1 cellular context compared by ENCODE assay signal in genomic region chr12:110619534-110619953, GRCh38.
TF ChIP-seq lines count a peak whose summit lies in the region.

No MANE protein-coding gene starts in this region.

TF ChIP-seq in GM12878, 131 proteins besides CTCF, POLR2A, EP300 and RAD21 (continued from another document and continues in another):
- TF ChIP-seq, protein P1, sequence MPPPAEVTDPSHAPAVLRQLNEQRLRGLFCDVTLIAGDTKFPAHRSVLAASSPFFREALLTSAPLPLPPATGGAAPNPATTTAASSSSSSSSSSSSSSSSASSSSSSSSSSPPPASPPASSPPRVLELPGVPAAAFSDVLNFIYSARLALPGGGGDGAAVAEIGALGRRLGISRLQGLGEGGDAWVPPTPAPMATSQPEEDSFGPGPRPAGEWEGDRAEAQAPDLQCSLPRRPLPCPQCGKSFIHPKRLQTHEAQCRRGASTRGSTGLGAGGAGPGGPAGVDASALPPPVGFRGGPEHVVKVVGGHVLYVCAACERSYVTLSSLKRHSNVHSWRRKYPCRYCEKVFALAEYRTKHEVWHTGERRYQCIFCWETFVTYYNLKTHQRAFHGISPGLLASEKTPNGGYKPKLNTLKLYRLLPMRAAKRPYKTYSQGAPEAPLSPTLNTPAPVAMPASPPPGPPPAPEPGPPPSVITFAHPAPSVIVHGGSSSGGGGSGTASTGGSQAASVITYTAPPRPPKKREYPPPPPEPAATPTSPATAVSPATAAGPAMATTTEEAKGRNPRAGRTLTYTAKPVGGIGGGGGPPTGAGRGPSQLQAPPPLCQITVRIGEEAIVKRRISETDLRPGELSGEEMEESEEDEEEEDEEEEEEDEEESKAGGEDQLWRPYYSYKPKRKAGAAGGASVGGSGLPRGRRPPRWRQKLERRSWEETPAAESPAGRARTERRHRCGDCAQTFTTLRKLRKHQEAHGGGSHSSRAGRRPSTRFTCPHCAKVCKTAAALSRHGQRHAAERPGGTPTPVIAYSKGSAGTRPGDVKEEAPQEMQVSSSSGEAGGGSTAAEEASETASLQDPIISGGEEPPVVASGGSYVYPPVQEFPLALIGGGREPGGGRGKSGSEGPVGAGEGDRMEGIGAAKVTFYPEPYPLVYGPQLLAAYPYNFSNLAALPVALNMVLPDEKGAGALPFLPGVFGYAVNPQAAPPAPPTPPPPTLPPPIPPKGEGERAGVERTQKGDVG (CRISPR knock-in tag; IDR thresholded peaks at IDR 0.05) = no peak
- TF ChIP-seq NR2F1 (conservative IDR thresholded peaks at IDR 0.05) = no peak
- peak; percentile 86; the same call in 1 of the 2 replicates for TF ChIP-seq MEF2A (IDR thresholded peaks at IDR 0.05; ENCODE audit: insufficient read depth, low read depth, low read length)
- TF ChIP-seq CREM (IDR thresholded peaks at IDR 0.05; ENCODE audit: low read depth) = peak; percentile 87
- no peak for TF ChIP-seq RCOR1 (conservative IDR thresholded peaks at IDR 0.05; ENCODE audit: low read depth, low read length)
- TF ChIP-seq NR2C1 (IDR thresholded peaks at IDR 0.05) = no peak
- no peak for TF ChIP-seq SMAD1 (IDR thresholded peaks at IDR 0.05; ENCODE audit: low read depth, partially characterized antibody)
- TF ChIP-seq, protein P2, sequence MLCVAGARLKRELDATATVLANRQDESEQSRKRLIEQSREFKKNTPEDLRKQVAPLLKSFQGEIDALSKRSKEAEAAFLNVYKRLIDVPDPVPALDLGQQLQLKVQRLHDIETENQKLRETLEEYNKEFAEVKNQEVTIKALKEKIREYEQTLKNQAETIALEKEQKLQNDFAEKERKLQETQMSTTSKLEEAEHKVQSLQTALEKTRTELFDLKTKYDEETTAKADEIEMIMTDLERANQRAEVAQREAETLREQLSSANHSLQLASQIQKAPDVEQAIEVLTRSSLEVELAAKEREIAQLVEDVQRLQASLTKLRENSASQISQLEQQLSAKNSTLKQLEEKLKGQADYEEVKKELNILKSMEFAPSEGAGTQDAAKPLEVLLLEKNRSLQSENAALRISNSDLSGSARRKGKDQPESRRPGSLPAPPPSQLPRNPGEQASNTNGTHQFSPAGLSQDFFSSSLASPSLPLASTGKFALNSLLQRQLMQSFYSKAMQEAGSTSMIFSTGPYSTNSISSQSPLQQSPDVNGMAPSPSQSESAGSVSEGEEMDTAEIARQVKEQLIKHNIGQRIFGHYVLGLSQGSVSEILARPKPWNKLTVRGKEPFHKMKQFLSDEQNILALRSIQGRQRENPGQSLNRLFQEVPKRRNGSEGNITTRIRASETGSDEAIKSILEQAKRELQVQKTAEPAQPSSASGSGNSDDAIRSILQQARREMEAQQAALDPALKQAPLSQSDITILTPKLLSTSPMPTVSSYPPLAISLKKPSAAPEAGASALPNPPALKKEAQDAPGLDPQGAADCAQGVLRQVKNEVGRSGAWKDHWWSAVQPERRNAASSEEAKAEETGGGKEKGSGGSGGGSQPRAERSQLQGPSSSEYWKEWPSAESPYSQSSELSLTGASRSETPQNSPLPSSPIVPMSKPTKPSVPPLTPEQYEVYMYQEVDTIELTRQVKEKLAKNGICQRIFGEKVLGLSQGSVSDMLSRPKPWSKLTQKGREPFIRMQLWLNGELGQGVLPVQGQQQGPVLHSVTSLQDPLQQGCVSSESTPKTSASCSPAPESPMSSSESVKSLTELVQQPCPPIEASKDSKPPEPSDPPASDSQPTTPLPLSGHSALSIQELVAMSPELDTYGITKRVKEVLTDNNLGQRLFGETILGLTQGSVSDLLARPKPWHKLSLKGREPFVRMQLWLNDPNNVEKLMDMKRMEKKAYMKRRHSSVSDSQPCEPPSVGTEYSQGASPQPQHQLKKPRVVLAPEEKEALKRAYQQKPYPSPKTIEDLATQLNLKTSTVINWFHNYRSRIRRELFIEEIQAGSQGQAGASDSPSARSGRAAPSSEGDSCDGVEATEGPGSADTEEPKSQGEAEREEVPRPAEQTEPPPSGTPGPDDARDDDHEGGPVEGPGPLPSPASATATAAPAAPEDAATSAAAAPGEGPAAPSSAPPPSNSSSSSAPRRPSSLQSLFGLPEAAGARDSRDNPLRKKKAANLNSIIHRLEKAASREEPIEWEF (IDR thresholded peaks at IDR 0.05; ENCODE audit: insufficient replicate concordance, low read depth, low read length) = no peak
- TF ChIP-seq IRF3 (IDR thresholded peaks at IDR 0.05) = no peak
- TF ChIP-seq, protein P3, sequence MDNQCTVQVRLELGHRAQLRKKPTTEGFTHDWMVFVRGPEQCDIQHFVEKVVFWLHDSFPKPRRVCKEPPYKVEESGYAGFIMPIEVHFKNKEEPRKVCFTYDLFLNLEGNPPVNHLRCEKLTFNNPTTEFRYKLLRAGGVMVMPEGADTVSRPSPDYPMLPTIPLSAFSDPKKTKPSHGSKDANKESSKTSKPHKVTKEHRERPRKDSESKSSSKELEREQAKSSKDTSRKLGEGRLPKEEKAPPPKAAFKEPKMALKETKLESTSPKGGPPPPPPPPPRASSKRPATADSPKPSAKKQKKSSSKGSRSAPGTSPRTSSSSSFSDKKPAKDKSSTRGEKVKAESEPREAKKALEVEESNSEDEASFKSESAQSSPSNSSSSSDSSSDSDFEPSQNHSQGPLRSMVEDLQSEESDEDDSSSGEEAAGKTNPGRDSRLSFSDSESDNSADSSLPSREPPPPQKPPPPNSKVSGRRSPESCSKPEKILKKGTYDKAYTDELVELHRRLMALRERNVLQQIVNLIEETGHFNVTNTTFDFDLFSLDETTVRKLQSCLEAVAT (IDR thresholded peaks at IDR 0.05) = peak; percentile 26; the same call in 1 of the 2 replicates
- TF ChIP-seq MYB (IDR thresholded peaks at IDR 0.05; ENCODE audit: borderline replicate concordance, low read depth, low read length) = no peak
- TF ChIP-seq GABPA (IDR thresholded peaks at IDR 0.05; ENCODE audit: low read depth) = peak; percentile 51; the same call in 1 of the 2 replicates
- TF ChIP-seq SIN3A (IDR thresholded peaks at IDR 0.05; ENCODE audit: low read depth, low read length) = no peak
- peak; percentile 77; the same call in 1 of the 2 replicates for TF ChIP-seq PAX5 (IDR thresholded peaks at IDR 0.05; ENCODE audit: borderline replicate concordance, low read depth, low read length)
- 0 out of 2 replicates have a peak, but pooled peaks have one; percentile 36 for TF ChIP-seq TCF12 (IDR thresholded peaks at IDR 0.05; ENCODE audit: low read depth, low read length)
- TF ChIP-seq HDGF (IDR thresholded peaks at IDR 0.05) = no peak
- peak; percentile 54 for TF ChIP-seq CREB1 (IDR thresholded peaks at IDR 0.05; ENCODE audit: low read depth)
- TF ChIP-seq, protein P4, sequence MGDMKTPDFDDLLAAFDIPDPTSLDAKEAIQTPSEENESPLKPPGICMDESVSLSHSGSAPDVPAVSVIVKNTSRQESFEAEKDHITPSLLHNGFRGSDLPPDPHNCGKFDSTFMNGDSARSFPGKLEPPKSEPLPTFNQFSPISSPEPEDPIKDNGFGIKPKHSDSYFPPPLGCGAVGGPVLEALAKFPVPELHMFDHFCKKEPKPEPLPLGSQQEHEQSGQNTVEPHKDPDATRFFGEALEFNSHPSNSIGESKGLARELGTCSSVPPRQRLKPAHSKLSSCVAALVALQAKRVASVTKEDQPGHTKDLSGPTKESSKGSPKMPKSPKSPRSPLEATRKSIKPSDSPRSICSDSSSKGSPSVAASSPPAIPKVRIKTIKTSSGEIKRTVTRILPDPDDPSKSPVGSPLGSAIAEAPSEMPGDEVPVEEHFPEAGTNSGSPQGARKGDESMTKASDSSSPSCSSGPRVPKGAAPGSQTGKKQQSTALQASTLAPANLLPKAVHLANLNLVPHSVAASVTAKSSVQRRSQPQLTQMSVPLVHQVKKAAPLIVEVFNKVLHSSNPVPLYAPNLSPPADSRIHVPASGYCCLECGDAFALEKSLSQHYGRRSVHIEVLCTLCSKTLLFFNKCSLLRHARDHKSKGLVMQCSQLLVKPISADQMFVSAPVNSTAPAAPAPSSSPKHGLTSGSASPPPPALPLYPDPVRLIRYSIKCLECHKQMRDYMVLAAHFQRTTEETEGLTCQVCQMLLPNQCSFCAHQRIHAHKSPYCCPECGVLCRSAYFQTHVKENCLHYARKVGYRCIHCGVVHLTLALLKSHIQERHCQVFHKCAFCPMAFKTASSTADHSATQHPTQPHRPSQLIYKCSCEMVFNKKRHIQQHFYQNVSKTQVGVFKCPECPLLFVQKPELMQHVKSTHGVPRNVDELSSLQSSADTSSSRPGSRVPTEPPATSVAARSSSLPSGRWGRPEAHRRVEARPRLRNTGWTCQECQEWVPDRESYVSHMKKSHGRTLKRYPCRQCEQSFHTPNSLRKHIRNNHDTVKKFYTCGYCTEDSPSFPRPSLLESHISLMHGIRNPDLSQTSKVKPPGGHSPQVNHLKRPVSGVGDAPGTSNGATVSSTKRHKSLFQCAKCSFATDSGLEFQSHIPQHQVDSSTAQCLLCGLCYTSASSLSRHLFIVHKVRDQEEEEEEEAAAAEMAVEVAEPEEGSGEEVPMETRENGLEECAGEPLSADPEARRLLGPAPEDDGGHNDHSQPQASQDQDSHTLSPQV (IDR thresholded peaks at IDR 0.05) = no peak
- TF ChIP-seq KLF5 (IDR thresholded peaks at IDR 0.05; ENCODE audit: partially characterized antibody) = no peak
- no peak for TF ChIP-seq ASH2L (IDR thresholded peaks at IDR 0.05; ENCODE audit: borderline replicate concordance, low read depth)
- peak; percentile 73 for TF ChIP-seq ATF7 (IDR thresholded peaks at IDR 0.05; ENCODE audit: low read depth)
- TF ChIP-seq ATF3 (IDR thresholded peaks at IDR 0.05; ENCODE audit: borderline replicate concordance, extremely low read depth, low read depth, low read length) = no peak
- peak; percentile 35; the same call in 1 of the 2 replicates for TF ChIP-seq CHD2 (IDR thresholded peaks at IDR 0.05; ENCODE audit: borderline replicate concordance, low read depth, low read length)
- TF ChIP-seq FOXM1 (IDR thresholded peaks at IDR 0.05; ENCODE audit: low read depth, low read length) = peak; percentile 98
- no peak for TF ChIP-seq CHD4 (IDR thresholded peaks at IDR 0.05)
- no peak for TF ChIP-seq MYC (IDR thresholded peaks at IDR 0.05; ENCODE audit: insufficient read depth, insufficient read length, insufficient replicate concordance, low read length, severe bottlenecking)
- peak; percentile 76 for TF ChIP-seq RELA (IDR thresholded peaks at IDR 0.05; ENCODE audit: borderline replicate concordance, partially characterized antibody)
- TF ChIP-seq IRF4 (IDR thresholded peaks at IDR 0.05; ENCODE audit: low read depth, low read length) = peak; percentile 86
- no peak for TF ChIP-seq NFXL1 (IDR thresholded peaks at IDR 0.05; ENCODE audit: borderline replicate concordance)
- peak; percentile 85 to 89 for TF ChIP-seq IKZF2 (IDR thresholded peaks at IDR 0.05)
- peak in 1 of 2 experiments; percentile 21; a peak in 1 of 3 replicates for TF ChIP-seq EGR1 (IDR thresholded peaks at IDR 0.05; ENCODE audit: borderline replicate concordance in 1 of 2, low read depth in 2 of 2, low read length in 2 of 2)
- 0 out of 4 replicates have a peak, but pooled peaks of 1 of the 2 experiments have one; percentile 47 for TF ChIP-seq SRF (IDR thresholded peaks at IDR 0.05; ENCODE audit: low read depth in 2 of 2, low read length in 2 of 2)
- peak; percentile 73 for TF ChIP-seq YY1 (IDR thresholded peaks at IDR 0.05; ENCODE audit: low read depth, low read length)
- no peak for TF ChIP-seq YBX1 (IDR thresholded peaks at IDR 0.05)
- TF ChIP-seq, protein P5, sequence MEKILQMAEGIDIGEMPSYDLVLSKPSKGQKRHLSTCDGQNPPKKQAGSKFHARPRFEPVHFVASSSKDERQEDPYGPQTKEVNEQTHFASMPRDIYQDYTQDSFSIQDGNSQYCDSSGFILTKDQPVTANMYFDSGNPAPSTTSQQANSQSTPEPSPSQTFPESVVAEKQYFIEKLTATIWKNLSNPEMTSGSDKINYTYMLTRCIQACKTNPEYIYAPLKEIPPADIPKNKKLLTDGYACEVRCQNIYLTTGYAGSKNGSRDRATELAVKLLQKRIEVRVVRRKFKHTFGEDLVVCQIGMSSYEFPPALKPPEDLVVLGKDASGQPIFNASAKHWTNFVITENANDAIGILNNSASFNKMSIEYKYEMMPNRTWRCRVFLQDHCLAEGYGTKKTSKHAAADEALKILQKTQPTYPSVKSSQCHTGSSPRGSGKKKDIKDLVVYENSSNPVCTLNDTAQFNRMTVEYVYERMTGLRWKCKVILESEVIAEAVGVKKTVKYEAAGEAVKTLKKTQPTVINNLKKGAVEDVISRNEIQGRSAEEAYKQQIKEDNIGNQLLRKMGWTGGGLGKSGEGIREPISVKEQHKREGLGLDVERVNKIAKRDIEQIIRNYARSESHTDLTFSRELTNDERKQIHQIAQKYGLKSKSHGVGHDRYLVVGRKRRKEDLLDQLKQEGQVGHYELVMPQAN (conservative IDR thresholded peaks at IDR 0.05) = no peak
- TF ChIP-seq SP1 (IDR thresholded peaks at IDR 0.05; ENCODE audit: low read depth, low read length) = peak; percentile 5
- peak; percentile 96 for TF ChIP-seq RUNX3 (IDR thresholded peaks at IDR 0.05; ENCODE audit: low read length)
- peak; percentile 68 for TF ChIP-seq SKIL (IDR thresholded peaks at IDR 0.05; ENCODE audit: low read depth, poor library complexity, severe bottlenecking)
- TF ChIP-seq POLR2AphosphoS5 (IDR thresholded peaks at IDR 0.05; ENCODE audit: low read length) = 0 out of 2 replicates have a peak, but pooled peaks have one; percentile 18
- peak; percentile 75 for TF ChIP-seq SMC3 (IDR thresholded peaks at IDR 0.05; ENCODE audit: borderline replicate concordance, low read length)
- TF ChIP-seq TAF1 (IDR thresholded peaks at IDR 0.05; ENCODE audit: borderline replicate concordance, low read depth, low read length) = no peak; the same call in 1 of the 2 replicates
- peak; percentile 92 for TF ChIP-seq BCL11A (IDR thresholded peaks at IDR 0.05; ENCODE audit: low read depth, low read length)
- no peak for TF ChIP-seq SIX5 (IDR thresholded peaks at IDR 0.05; ENCODE audit: low read depth, low read length, severe bottlenecking)
